1 cellular context compared by ENCODE assay signal in the genomic region with DNA sequence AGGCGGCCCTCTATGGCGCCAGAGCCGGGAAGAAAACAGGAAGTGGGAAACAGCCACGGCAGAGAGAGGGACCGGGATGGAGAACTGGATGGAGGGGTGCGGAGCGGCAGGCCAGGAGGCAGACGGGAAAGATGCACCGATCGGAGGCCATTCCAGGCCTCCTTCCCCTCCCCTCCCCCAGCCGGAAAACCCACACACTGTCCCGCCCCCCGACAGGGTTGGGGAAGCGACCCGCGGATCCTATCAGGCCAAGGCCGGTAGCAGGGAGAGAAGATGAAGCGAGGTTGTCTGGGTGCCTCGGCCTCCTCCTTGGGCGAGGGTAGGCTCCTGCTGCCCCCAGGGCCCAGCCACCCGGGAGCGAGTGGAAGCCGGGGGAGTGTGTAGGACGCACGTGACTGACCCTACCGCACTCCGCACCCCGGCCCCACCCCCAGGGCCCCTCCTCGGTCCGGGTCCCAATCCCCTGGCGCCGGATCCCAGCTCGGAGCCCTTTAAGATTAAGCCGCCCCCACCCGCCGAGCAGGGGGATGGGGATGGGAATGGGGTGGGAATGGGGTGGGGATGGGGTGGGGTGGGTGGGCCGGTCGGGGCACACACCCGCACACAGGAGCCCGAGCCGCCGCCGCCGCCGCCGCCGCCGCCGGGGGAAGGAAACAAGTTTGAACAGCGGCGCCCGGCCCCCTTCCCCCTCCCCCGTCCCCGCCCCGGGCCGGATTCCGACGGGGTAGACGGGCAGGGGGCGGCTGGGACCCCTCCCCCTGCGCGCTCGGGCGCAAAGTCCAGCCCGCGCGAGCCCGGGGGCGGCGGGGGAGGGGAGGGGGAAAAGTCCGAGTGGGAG.
A peak's percentile ranks its signal among the peaks of the same experiment; 100 is the strongest.
TF ChIP-seq lines count a peak whose summit lies in the region.

No MANE protein-coding gene starts in this region.

TF ChIP-seq in GM12878, 131 proteins besides CTCF, POLR2A, EP300 and RAD21 (continued from another document and continues in another):
- TF ChIP-seq ZNF687 (IDR thresholded peaks at IDR 0.05) (no peak), TCF3 (IDR thresholded peaks at IDR 0.05; ENCODE audit: borderline replicate concordance, insufficient read depth, low read depth, low read length) (no peak), BMI1 (IDR thresholded peaks at IDR 0.05; ENCODE audit: borderline replicate concordance) (no peak), BRCA1 (IDR thresholded peaks at IDR 0.05; ENCODE audit: low read depth, low read length) (no peak), NR2F1 (conservative IDR thresholded peaks at IDR 0.05) (0 out of 2 replicates have a peak, but pooled peaks have one; percentile 34), IRF3 (IDR thresholded peaks at IDR 0.05) (no peak), MEF2A (IDR thresholded peaks at IDR 0.05; ENCODE audit: insufficient read depth, low read depth, low read length) (no peak), IKZF2 (IDR thresholded peaks at IDR 0.05) (peak; percentile 75 to 76), BHLHE40 (IDR thresholded peaks at IDR 0.05; ENCODE audit: borderline replicate concordance in 1 of 2, low read depth in 2 of 2, low read length in 1 of 2) (peak; percentile 73 to 92), NFIC (IDR thresholded peaks at IDR 0.05; ENCODE audit: low read depth, low read length) (no peak), CHD1 (IDR thresholded peaks at IDR 0.05; ENCODE audit: low read depth, low read length) (no peak), MYB (IDR thresholded peaks at IDR 0.05; ENCODE audit: borderline replicate concordance, low read depth, low read length) (no peak), HCFC1 (IDR thresholded peaks at IDR 0.05; ENCODE audit: low read length) (no peak), TCF7 (IDR thresholded peaks at IDR 0.05; ENCODE audit: borderline replicate concordance) (no peak), TBL1XR1 (IDR thresholded peaks at IDR 0.05; ENCODE audit: low read depth, low read length) (peak; percentile 25; the same call in 1 of the 2 replicates), ATF7 (IDR thresholded peaks at IDR 0.05; ENCODE audit: low read depth) (no peak), SPI1 (IDR thresholded peaks at IDR 0.05; ENCODE audit: borderline replicate concordance, insufficient read depth, low read depth, low read length) (peak; percentile 88), CEBPZ (IDR thresholded peaks at IDR 0.05; ENCODE audit: low read depth, low read length) (no peak), RB1 (IDR thresholded peaks at IDR 0.05; ENCODE audit: borderline replicate concordance) (no peak), TCF12 (IDR thresholded peaks at IDR 0.05; ENCODE audit: low read depth, low read length) (no peak), SUZ12 (IDR thresholded peaks at IDR 0.05; ENCODE audit: unreplicated experiment) (no peak)
- TF ChIP-seq, protein P1, sequence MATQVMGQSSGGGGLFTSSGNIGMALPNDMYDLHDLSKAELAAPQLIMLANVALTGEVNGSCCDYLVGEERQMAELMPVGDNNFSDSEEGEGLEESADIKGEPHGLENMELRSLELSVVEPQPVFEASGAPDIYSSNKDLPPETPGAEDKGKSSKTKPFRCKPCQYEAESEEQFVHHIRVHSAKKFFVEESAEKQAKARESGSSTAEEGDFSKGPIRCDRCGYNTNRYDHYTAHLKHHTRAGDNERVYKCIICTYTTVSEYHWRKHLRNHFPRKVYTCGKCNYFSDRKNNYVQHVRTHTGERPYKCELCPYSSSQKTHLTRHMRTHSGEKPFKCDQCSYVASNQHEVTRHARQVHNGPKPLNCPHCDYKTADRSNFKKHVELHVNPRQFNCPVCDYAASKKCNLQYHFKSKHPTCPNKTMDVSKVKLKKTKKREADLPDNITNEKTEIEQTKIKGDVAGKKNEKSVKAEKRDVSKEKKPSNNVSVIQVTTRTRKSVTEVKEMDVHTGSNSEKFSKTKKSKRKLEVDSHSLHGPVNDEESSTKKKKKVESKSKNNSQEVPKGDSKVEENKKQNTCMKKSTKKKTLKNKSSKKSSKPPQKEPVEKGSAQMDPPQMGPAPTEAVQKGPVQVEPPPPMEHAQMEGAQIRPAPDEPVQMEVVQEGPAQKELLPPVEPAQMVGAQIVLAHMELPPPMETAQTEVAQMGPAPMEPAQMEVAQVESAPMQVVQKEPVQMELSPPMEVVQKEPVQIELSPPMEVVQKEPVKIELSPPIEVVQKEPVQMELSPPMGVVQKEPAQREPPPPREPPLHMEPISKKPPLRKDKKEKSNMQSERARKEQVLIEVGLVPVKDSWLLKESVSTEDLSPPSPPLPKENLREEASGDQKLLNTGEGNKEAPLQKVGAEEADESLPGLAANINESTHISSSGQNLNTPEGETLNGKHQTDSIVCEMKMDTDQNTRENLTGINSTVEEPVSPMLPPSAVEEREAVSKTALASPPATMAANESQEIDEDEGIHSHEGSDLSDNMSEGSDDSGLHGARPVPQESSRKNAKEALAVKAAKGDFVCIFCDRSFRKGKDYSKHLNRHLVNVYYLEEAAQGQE (IDR thresholded peaks at IDR 0.05; ENCODE audit: low read depth, low read length) = no peak
- TF ChIP-seq, protein P2, sequence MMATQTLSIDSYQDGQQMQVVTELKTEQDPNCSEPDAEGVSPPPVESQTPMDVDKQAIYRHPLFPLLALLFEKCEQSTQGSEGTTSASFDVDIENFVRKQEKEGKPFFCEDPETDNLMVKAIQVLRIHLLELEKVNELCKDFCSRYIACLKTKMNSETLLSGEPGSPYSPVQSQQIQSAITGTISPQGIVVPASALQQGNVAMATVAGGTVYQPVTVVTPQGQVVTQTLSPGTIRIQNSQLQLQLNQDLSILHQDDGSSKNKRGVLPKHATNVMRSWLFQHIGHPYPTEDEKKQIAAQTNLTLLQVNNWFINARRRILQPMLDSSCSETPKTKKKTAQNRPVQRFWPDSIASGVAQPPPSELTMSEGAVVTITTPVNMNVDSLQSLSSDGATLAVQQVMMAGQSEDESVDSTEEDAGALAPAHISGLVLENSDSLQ (IDR thresholded peaks at IDR 0.05) = no peak
- TF ChIP-seq, protein P3, sequence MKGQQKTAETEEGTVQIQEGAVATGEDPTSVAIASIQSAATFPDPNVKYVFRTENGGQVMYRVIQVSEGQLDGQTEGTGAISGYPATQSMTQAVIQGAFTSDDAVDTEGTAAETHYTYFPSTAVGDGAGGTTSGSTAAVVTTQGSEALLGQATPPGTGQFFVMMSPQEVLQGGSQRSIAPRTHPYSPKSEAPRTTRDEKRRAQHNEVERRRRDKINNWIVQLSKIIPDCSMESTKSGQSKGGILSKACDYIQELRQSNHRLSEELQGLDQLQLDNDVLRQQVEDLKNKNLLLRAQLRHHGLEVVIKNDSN (IDR thresholded peaks at IDR 0.05; ENCODE audit: borderline replicate concordance, extremely low read length, insufficient read depth, low read depth, low read length) = peak; percentile 63
- TF ChIP-seq, protein P4, sequence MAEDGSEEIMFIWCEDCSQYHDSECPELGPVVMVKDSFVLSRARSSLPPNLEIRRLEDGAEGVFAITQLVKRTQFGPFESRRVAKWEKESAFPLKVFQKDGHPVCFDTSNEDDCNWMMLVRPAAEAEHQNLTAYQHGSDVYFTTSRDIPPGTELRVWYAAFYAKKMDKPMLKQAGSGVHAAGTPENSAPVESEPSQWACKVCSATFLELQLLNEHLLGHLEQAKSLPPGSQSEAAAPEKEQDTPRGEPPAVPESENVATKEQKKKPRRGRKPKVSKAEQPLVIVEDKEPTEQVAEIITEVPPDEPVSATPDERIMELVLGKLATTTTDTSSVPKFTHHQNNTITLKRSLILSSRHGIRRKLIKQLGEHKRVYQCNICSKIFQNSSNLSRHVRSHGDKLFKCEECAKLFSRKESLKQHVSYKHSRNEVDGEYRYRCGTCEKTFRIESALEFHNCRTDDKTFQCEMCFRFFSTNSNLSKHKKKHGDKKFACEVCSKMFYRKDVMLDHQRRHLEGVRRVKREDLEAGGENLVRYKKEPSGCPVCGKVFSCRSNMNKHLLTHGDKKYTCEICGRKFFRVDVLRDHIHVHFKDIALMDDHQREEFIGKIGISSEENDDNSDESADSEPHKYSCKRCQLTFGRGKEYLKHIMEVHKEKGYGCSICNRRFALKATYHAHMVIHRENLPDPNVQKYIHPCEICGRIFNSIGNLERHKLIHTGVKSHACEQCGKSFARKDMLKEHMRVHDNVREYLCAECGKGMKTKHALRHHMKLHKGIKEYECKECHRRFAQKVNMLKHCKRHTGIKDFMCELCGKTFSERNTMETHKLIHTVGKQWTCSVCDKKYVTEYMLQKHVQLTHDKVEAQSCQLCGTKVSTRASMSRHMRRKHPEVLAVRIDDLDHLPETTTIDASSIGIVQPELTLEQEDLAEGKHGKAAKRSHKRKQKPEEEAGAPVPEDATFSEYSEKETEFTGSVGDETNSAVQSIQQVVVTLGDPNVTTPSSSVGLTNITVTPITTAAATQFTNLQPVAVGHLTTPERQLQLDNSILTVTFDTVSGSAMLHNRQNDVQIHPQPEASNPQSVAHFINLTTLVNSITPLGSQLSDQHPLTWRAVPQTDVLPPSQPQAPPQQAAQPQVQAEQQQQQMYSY (CRISPR knock-in tag; IDR thresholded peaks at IDR 0.05) = no peak
- TF ChIP-seq, protein P5, sequence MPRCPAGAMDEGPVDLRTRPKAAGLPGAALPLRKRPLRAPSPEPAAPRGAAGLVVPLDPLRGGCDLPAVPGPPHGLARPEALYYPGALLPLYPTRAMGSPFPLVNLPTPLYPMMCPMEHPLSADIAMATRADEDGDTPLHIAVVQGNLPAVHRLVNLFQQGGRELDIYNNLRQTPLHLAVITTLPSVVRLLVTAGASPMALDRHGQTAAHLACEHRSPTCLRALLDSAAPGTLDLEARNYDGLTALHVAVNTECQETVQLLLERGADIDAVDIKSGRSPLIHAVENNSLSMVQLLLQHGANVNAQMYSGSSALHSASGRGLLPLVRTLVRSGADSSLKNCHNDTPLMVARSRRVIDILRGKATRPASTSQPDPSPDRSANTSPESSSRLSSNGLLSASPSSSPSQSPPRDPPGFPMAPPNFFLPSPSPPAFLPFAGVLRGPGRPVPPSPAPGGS (IDR thresholded peaks at IDR 0.05; ENCODE audit: borderline replicate concordance, insufficient read depth, low read depth, low read length, poor library complexity, severe bottlenecking) = no peak
- TF ChIP-seq, protein P6, sequence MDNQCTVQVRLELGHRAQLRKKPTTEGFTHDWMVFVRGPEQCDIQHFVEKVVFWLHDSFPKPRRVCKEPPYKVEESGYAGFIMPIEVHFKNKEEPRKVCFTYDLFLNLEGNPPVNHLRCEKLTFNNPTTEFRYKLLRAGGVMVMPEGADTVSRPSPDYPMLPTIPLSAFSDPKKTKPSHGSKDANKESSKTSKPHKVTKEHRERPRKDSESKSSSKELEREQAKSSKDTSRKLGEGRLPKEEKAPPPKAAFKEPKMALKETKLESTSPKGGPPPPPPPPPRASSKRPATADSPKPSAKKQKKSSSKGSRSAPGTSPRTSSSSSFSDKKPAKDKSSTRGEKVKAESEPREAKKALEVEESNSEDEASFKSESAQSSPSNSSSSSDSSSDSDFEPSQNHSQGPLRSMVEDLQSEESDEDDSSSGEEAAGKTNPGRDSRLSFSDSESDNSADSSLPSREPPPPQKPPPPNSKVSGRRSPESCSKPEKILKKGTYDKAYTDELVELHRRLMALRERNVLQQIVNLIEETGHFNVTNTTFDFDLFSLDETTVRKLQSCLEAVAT (IDR thresholded peaks at IDR 0.05) = 0 out of 2 replicates have a peak, but pooled peaks have one; percentile 29
